Comparison of ENCODE assay signal across 9 cellular contexts in genomic region chr7:23467281-23467680, GRCh38. TPM values are rescaled to one million over a fixed set of nuclear protein-coding genes. Genes with fewer than 3 reads are reported as not detected.
A peak's percentile ranks its signal among the peaks of the same experiment; 100 is the strongest.
DNase-seq lines count a peak whose midpoint lies in the region; ATAC-seq, FAIRE-seq and TF ChIP-seq lines count a peak whose summit lies in the region.
"Had no signal": no experiment of that assay in that cellular context is flagged by ENCODE, and none has a peak within 500 bp of the region (broad histone marks: within the 10 kb centered on the region; RNA-seq: fewer than 3 reads in every experiment).

No MANE protein-coding gene starts in this region.

- peak overlapping the region; percentile 86 to 93 (median 91) for H3K4me3 ChIP-seq in HepG2 (replicated peaks in 1 of 3; ENCODE audit: insufficient read depth in 1 of 3, low read depth in 2 of 3, low read length in 3 of 3)
- no peak overlapping the region for H3K4me3 ChIP-seq in right lobe of liver
- H3K4me3 ChIP-seq in SK-N-MC = peak overlapping the region; percentile 85
- peak overlapping the region; percentile 64 to 71 for H3K4me3 ChIP-seq in foreskin fibroblast (ENCODE audit: low read depth in 1 of 2, low read length in 2 of 2)

- H3K9ac ChIP-seq in HepG2 (ENCODE audit: insufficient read depth, low read depth, low read length) (peak overlapping the region; percentile 94), SK-N-MC (ENCODE audit: insufficient read length) (peak overlapping the region; percentile 94)

- peaks cover 27% of the 10 kb centered on the region for H4K20me1 ChIP-seq in HepG2 (ENCODE audit: insufficient read depth, low read length)

- ATAC-seq in HepG2 (no peak), right lobe of liver (no peak), HG03521 (IDR thresholded peaks at IDR 0.05; ENCODE audit: unreplicated experiment) (no peak), GM21360 (IDR thresholded peaks at IDR 0.05; ENCODE audit: unreplicated experiment) (no peak)
- ATAC-seq in stimulated activated naive CD8-positive, alpha-beta T cell treated with anti-CD3 and anti-CD28 coated beads, Interleukin-15, amount 100 ng/mL, for 72 hours = no peak

- H3K79me2 ChIP-seq in HepG2 (ENCODE audit: insufficient read depth, low read length) = peaks cover 89% of the 10 kb centered on the region

- H3K36me3 ChIP-seq in HepG2 (replicated peaks in 1 of 2; ENCODE audit: control insufficient read depth in 1 of 2, insufficient read depth in 2 of 2, low read length in 2 of 2) (0 out of 5 replicates have a peak, but pooled peaks cover 0 to 6% of the 10 kb centered on the region in 2 experiments), right lobe of liver (no peaks in the 10 kb centered on the region), SK-N-MC (ENCODE audit: insufficient read depth, low read length) (peaks cover 34% of the 10 kb centered on the region)

- peaks cover 47% of the 10 kb centered on the region for H3K4me1 ChIP-seq in HepG2 (ENCODE audit: insufficient read depth, low read length)
- H3K4me1 ChIP-seq in right lobe of liver = peaks cover 0 to 25% (median 7%) of the 10 kb centered on the region in 4 donors

- no peak for DNase-seq in HepG2 (ENCODE audit: low spot score)
- DNase-seq in right lobe of liver = no peak
- DNase-seq in SK-N-MC (ENCODE audit: low read depth, low spot score) = no peak
- DNase-seq in foreskin fibroblast = peak in 1 of 2 donors; percentile 30
- DNase-seq in stimulated activated naive CD8-positive, alpha-beta T cell treated with anti-CD3 and anti-CD28 coated beads, Interleukin-15, amount 100 ng/mL, for 72 hours = no peak
- DNase-seq in AG08396 (ENCODE audit: low spot score) = no peak
- DNase-seq: DND-41 had no signal

- TF ChIP-seq POLR2A in HepG2 (IDR thresholded peaks at IDR 0.05; ENCODE audit: insufficient read depth in 1 of 2, low read depth in 2 of 2, low read length in 2 of 2) (no peak; a peak in 1 of 4 replicates), right lobe of liver (IDR thresholded peaks at IDR 0.05) (no peak)

- no peaks in the 10 kb centered on the region for H3K9me3 Mint-ChIP-seq in stimulated activated naive CD8-positive, alpha-beta T cell treated with anti-CD3 and anti-CD28 coated beads, Interleukin-15, amount 100 ng/mL, for 72 hours

- no peak overlapping the region for H2AFZ ChIP-seq in HepG2 (ENCODE audit: low read length)

- TF ChIP-seq CTCF in HepG2 (CRISPR knock-in tag; IDR thresholded peaks at IDR 0.05) (no peak), right lobe of liver (IDR thresholded peaks at IDR 0.05) (no peak), foreskin fibroblast (IDR thresholded peaks at IDR 0.05; ENCODE audit: low read depth, low read length) (no peak)

- H3K27ac ChIP-seq in HepG2 (ENCODE audit: extremely low read length, insufficient read depth, low read length) (peak overlapping the region; percentile 96), right lobe of liver (no peak overlapping the region), SK-N-MC (peak overlapping the region; percentile 57)

- in situ Hi-C loops in HepG2 (cut with HindIII; ENCODE audit: extremely low pct_ligation_motif_present, low pct_unique_long_range_greater_than_20kb) = no loop called here

- H3K27ac Mint-ChIP-seq in stimulated activated naive CD8-positive, alpha-beta T cell treated with anti-CD3 and anti-CD28 coated beads, Interleukin-15, amount 100 ng/mL, for 72 hours = no peak overlapping the region

- 1% methylated on average over 7 of the region's 7 CpGs for whole genome bisulfite sequencing in HepG2 (ENCODE audit: low lambda C conversion rate)
- 21% methylated on average over 7 of the region's 7 CpGs for WGBS in right lobe of liver (ENCODE audit: insufficient coverage, low coverage, low lambda C conversion rate, missing lambda C conversion rate)

- H3K4me3 Mint-ChIP-seq in stimulated activated naive CD8-positive, alpha-beta T cell treated with anti-CD3 and anti-CD28 coated beads, Interleukin-15, amount 100 ng/mL, for 72 hours = peak overlapping the region; percentile 79 to 87

- CTCF ChIA-PET in HepG2 (lab: Yijun Ruan, JAX; ENCODE audit: low intra/inter-chr PET ratio, low total read pairs) = no interaction called here

- peak overlapping the region; percentile 92 for H3K4me2 ChIP-seq in HepG2 (ENCODE audit: low read depth, low read length)

- H3K9me3 ChIP-seq in HepG2 (ENCODE audit: low read length) = no peaks in the 10 kb centered on the region
- H3K9me3 ChIP-seq in right lobe of liver = no peaks in the 10 kb centered on the region
- no peaks in the 10 kb centered on the region for H3K9me3 ChIP-seq in SK-N-MC (ENCODE audit: low read depth, low read length)

- intact Hi-C loops in HepG2 (cut with micrococcal nuclease; ENCODE audit: unreplicated experiment) (no loop called here), right lobe of liver (cut with DNase I) (no loop called here)

- TF ChIP-seq RAD21 in HepG2 (CRISPR knock-in tag; IDR thresholded peaks at IDR 0.05) = no peak

- no peak for FAIRE-seq in HepG2 (lab: Jason Lieb, UNC)

- H3K27me3 ChIP-seq in HepG2 (ENCODE audit: control insufficient read depth in 1 of 2, insufficient read depth in 2 of 2, low read length in 2 of 2) = no peaks in the 10 kb centered on the region; a peak in 1 of 5 replicates
- H3K27me3 ChIP-seq in right lobe of liver = peaks cover 7 to 70% of the 10 kb centered on the region in 2 donors

- BruUV-seq in HepG2 (replicated peaks; lab: Mats Ljungman, UMichigan) = no TSS peak

- POLR2A ChIA-PET in HepG2 (lab: Yijun Ruan, JAX) = interaction anchor here (1.0 to 2.2 kb wide), 9 partner anchors 9 to 194 kb away, joined by 3 to 8 read pairs (median 4); partner anchors contain the start of gene MALSU1

- H3K4me1 Mint-ChIP-seq in stimulated activated naive CD8-positive, alpha-beta T cell treated with anti-CD3 and anti-CD28 coated beads, Interleukin-15, amount 100 ng/mL, for 72 hours = peaks cover 49% of the 10 kb centered on the region

- TF ChIP-seq EP300 in HepG2 (IDR thresholded peaks at IDR 0.05; ENCODE audit: low read depth in 2 of 2, low read length in 2 of 2) = no peak
- no peak for TF ChIP-seq EP300 in HepG2 (CRISPR knock-in tag; IDR thresholded peaks at IDR 0.05; ENCODE audit: borderline replicate concordance)

- H3K27me3 Mint-ChIP-seq in stimulated activated naive CD8-positive, alpha-beta T cell treated with anti-CD3 and anti-CD28 coated beads, Interleukin-15, amount 100 ng/mL, for 72 hours = peaks cover 93% of the 10 kb centered on the region

TF ChIP-seq in HepG2, 621 proteins besides CTCF, POLR2A, EP300 and RAD21:
- TF ChIP-seq POLR2G (IDR thresholded peaks at IDR 0.05; ENCODE audit: low read depth, low read length) (no peak), ZBTB10 (CRISPR knock-in tag; IDR thresholded peaks at IDR 0.05; ENCODE audit: borderline replicate concordance) (0 out of 2 replicates have a peak, but pooled peaks have one; percentile 13), ZC3H4 (CRISPR knock-in tag; IDR thresholded peaks at IDR 0.05; ENCODE audit: borderline replicate concordance) (no peak)

RNA-seq across cellular contexts. Expression of gene IGF2BP3, which starts 3.0 kb away (rescaled TPM):
- total RNA-seq in HepG2 (2016; rRNA removed; fragmentation: Illumina TruSeq; extraction: Trizol) = 37.7 and 51.2 TPM in 2 replicates
- total RNA-seq in HepG2 (2016; cell fraction: cytosol; rRNA removed; fragmentation: Illumina TruSeq; extraction: Trizol; ENCODE audit: low read depth) = 71.8 and 87.5 TPM in 2 replicates
- total RNA-seq in HepG2 (2016; cell fraction: insoluble cytoplasmic fraction; rRNA removed; fragmentation: Illumina TruSeq; extraction: Trizol) = 37.5 and 48.2 TPM in 2 replicates
- 36.5 and 37.4 TPM in 2 replicates for total RNA-seq in HepG2 (2016; cell fraction: membrane; rRNA removed; fragmentation: Illumina TruSeq; extraction: Trizol)
- total RNA-seq in HepG2 (2016; cell fraction: nucleus; rRNA removed; fragmentation: Illumina TruSeq; extraction: Trizol) = 54.6 and 65.1 TPM in 2 replicates
- 33.5 and 39.5 TPM in 2 replicates for polyA plus RNA-seq in HepG2 (2011; rRNA removed)
- polyA plus RNA-seq in HepG2 (2011; cell fraction: cytosol; rRNA removed) = 28.4 and 31.3 TPM in 2 replicates
- polyA plus RNA-seq in HepG2 (2011; cell fraction: nucleus; rRNA removed) = 39.8 and 40.6 TPM in 2 replicates
- 30.9 and 39.1 TPM in 2 replicates for polyA plus RNA-seq in HepG2 (2012)
- polyA plus RNA-seq in HepG2 (2016; cell fraction: cytosol; fragmentation: Illumina TruSeq; extraction: Trizol; ENCODE audit: low read depth) = 4.7 and 5.5 TPM in 2 replicates
- 55.0 and 58.1 TPM in 2 replicates for polyA plus RNA-seq in HepG2 (2016; cell fraction: insoluble cytoplasmic fraction; fragmentation: Illumina TruSeq; extraction: Trizol; ENCODE audit: low read depth)
- 15.7 and 16.9 TPM in 2 replicates for polyA plus RNA-seq in HepG2 (2016; cell fraction: membrane; fragmentation: Illumina TruSeq; extraction: Trizol; ENCODE audit: low read depth)
- polyA plus RNA-seq in HepG2 (2016; cell fraction: nucleus; fragmentation: Illumina TruSeq; extraction: Trizol; ENCODE audit: insufficient read depth, low read depth) = 65.0 and 67.9 TPM in 2 replicates
- polyA minus RNA-seq in HepG2 (2011; rRNA and poly(A)+ RNA removed; ENCODE audit: low replicate concordance) = 53.1 and 80.7 TPM in 2 replicates
- 52.8 and 73.7 TPM in 2 replicates for polyA minus RNA-seq in HepG2 (2011; cell fraction: cytosol; rRNA and poly(A)+ RNA removed)
- 108 and 117 TPM in 2 replicates for polyA minus RNA-seq in HepG2 (2011; cell fraction: nucleus; rRNA and poly(A)+ RNA removed)
- total RNA-seq in right lobe of liver = under 1 TPM in 5 of 6 experiments, not detected in 1; 0.12 to 0.64 (median 0.19) TPM

Comparison
In these comparisons a context has a peak if more than half of its experiments do, and no peak if none do; other contexts are left out.
1. H3K27ac ChIP-seq: peak in HepG2 (single experiment) and SK-N-MC (single experiment); none in right lobe of liver (0 of 3).
2. H3K4me3 ChIP-seq: peak in HepG2 (3 of 3), SK-N-MC (single experiment) and foreskin fibroblast (2 of 2); none in right lobe of liver (0 of 3).
3. RNA of gene IGF2BP3, which starts 3.0 kb away (total RNA-seq): 36.5 to 87.5 TPM in HepG2; 0.12 to 0.64 TPM in right lobe of liver; every median in the first group is over 10 times any median in the second.